In genomic region chr11:126115820-126116319, GRCh38 we compare ENCODE assay signal across 8 cellular contexts. TPM values are rescaled to one million over a fixed set of nuclear protein-coding genes. Genes with fewer than 3 reads are reported as not detected.
DNase-seq lines count a peak whose midpoint lies in the region; ATAC-seq and TF ChIP-seq lines count a peak whose summit lies in the region.

No MANE protein-coding gene starts in this region.

- peak overlapping the region; percentile 73 to 80 for H3K27ac ChIP-seq in coronary artery

- peaks cover 27% of the 10 kb centered on the region for H3K4me1 ChIP-seq in mucosa of descending colon (ENCODE audit: low read depth)

- H3K9me3 ChIP-seq in mucosa of descending colon = no peaks in the 10 kb centered on the region

- H3K4me3 ChIP-seq in coronary artery = peak overlapping the region; percentile 12
- H3K4me3 ChIP-seq in mucosa of descending colon = no peak overlapping the region

- DNase-seq in DMS114 treated with DMSO at 0.1 percent for 48 hours (lab: John Stamatoyannopoulos, UW; ENCODE audit: unreplicated experiment) (peak; percentile 15), NCI-H2171 treated with DMSO at 0.1 percent for 48 hours (lab: John Stamatoyannopoulos, UW) (peak; percentile 88), coronary artery (ENCODE audit: low spot score) (peak; percentile 85), mucosa of descending colon (peak; percentile 66 to 77 (median 76)), Kasumi-1 (lab: John Stamatoyannopoulos, UW) (no peak), SW 1271 (lab: John Stamatoyannopoulos, UW) (no peak)

- TF ChIP-seq CTCF in coronary artery (IDR thresholded peaks at IDR 0.05) (peak; percentile 19), mucosa of descending colon (IDR thresholded peaks at IDR 0.05) (no peak)

- ATAC-seq in mucosa of descending colon (peak; percentile 82), GM21390 (IDR thresholded peaks at IDR 0.05; ENCODE audit: unreplicated experiment) (no peak), GM19397 (IDR thresholded peaks at IDR 0.05; ENCODE audit: unreplicated experiment) (no peak)

- intact Hi-C loops in mucosa of descending colon (cut with DNase I, micrococcal nuclease) = no loop called here

- no peaks in the 10 kb centered on the region for H3K36me3 ChIP-seq in mucosa of descending colon (ENCODE audit: low read depth)

RNA-seq across cellular contexts. Expression of gene CDON, which starts 53.2 kb away (rescaled TPM):
- total RNA-seq in mucosa of descending colon = 10 to 100 TPM in 1 of 3 donors, 1 to 10 TPM in 2; 3.8 to 91.6 (median 6.6) TPM

Comparison
In these comparisons a context has a peak if more than half of its experiments do, and no peak if none do; other contexts are left out.
1. DNase-seq: peak in DMS114 treated with DMSO at 0.1 percent for 48 hours (single experiment), NCI-H2171 treated with DMSO at 0.1 percent for 48 hours (single experiment), coronary artery (single experiment) and mucosa of descending colon (3 of 3); none in Kasumi-1 (0 of 2) and SW 1271 (0 of 2).